In the genomic region with DNA sequence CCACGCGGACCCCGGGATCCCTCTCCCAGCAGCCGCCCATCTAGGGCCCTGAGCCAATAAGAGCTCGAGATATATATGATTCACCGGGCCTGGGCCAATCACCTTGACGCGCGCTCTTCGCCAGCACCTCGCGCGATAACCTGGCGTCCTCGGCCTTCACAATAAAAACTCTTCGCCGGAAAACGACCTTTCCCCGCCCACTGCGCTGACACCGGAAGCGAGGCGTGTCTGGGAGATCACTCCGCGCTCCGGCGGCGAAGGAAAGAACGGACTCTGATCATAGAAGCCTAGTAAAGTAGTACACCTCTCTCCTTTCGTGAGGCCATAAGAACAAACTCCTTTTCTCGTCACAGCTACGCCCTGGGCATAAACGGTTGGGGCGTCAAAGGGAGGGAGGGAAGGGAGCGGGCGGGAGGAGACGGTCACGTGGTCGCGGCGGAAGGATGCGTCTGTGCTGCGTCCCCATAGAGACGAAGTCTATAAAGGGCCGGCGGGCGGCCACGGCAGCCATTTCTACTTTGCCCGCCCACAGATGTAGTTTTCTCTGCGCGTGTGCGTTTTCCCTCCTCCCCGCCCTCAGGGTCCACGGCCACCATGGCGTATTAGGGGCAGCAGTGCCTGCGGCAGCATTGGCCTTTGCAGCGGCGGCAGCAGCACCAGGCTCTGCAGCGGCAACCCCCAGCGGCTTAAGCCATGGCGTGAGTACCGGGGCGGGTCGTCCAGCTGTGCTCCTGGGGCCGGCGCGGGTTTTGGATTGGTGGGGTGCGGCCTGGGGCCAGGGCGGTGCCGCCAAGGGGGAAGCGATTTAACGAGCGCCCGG, we compare ENCODE assay signal across 1 cellular context.
TF ChIP-seq lines count a peak whose summit lies in the region.

A gene with protein sequence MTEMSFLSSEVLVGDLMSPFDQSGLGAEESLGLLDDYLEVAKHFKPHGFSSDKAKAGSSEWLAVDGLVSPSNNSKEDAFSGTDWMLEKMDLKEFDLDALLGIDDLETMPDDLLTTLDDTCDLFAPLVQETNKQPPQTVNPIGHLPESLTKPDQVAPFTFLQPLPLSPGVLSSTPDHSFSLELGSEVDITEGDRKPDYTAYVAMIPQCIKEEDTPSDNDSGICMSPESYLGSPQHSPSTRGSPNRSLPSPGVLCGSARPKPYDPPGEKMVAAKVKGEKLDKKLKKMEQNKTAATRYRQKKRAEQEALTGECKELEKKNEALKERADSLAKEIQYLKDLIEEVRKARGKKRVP (plus strand): TSS at position 509 of the 820 bp plus-strand sequence. CDS start 884 bp downstream, outside the sequence.

TF ChIP-seq in GM23338, 12 proteins besides CTCF, POLR2A, EP300 and RAD21:
- TF ChIP-seq, protein P1, sequence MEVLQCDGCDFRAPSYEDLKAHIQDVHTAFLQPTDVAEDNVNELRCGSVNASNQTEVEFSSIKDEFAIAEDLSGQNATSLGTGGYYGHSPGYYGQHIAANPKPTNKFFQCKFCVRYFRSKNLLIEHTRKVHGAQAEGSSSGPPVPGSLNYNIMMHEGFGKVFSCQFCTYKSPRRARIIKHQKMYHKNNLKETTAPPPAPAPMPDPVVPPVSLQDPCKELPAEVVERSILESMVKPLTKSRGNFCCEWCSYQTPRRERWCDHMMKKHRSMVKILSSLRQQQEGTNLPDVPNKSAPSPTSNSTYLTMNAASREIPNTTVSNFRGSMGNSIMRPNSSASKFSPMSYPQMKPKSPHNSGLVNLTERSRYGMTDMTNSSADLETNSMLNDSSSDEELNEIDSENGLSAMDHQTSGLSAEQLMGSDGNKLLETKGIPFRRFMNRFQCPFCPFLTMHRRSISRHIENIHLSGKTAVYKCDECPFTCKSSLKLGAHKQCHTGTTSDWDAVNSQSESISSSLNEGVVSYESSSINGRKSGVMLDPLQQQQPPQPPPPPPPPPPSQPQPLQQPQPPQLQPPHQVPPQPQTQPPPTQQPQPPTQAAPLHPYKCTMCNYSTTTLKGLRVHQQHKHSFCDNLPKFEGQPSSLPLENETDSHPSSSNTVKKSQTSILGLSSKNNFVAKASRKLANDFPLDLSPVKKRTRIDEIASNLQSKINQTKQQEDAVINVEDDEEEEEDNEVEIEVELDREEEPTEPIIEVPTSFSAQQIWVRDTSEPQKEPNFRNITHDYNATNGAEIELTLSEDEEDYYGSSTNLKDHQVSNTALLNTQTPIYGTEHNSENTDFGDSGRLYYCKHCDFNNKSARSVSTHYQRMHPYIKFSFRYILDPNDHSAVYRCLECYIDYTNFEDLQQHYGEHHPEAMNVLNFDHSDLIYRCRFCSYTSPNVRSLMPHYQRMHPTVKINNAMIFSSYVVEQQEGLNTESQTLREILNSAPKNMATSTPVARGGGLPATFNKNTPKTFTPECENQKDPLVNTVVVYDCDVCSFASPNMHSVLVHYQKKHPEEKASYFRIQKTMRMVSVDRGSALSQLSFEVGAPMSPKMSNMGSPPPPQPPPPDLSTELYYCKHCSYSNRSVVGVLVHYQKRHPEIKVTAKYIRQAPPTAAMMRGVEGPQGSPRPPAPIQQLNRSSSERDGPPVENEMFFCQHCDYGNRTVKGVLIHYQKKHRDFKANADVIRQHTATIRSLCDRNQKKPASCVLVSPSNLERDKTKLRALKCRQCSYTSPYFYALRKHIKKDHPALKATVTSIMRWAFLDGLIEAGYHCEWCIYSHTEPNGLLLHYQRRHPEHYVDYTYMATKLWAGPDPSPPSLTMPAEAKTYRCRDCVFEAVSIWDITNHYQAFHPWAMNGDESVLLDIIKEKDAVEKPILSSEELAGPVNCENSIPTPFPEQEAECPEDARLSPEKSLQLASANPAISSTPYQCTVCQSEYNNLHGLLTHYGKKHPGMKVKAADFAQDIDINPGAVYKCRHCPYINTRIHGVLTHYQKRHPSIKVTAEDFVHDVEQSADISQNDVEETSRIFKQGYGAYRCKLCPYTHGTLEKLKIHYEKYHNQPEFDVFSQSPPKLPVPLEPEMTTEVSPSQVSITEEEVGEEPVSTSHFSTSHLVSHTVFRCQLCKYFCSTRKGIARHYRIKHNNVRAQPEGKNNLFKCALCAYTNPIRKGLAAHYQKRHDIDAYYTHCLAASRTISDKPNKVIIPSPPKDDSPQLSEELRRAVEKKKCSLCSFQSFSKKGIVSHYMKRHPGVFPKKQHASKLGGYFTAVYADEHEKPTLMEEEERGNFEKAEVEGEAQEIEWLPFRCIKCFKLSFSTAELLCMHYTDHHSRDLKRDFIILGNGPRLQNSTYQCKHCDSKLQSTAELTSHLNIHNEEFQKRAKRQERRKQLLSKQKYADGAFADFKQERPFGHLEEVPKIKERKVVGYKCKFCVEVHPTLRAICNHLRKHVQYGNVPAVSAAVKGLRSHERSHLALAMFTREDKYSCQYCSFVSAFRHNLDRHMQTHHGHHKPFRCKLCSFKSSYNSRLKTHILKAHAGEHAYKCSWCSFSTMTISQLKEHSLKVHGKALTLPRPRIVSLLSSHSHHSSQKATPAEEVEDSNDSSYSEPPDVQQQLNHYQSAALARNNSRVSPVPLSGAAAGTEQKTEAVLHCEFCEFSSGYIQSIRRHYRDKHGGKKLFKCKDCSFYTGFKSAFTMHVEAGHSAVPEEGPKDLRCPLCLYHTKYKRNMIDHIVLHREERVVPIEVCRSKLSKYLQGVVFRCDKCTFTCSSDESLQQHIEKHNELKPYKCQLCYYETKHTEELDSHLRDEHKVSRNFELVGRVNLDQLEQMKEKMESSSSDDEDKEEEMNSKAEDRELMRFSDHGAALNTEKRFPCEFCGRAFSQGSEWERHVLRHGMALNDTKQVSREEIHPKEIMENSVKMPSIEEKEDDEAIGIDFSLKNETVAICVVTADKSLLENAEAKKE (CRISPR knock-in tag; IDR thresholded peaks at IDR 0.05) = no peak
- TF ChIP-seq POLR2AphosphoS5 (IDR thresholded peaks at IDR 0.05; ENCODE audit: low read depth) (peak; percentile 98), JUNB (IDR thresholded peaks at IDR 0.05; ENCODE audit: unreplicated experiment) (no peak), EZH2phosphoT487 (IDR thresholded peaks at IDR 0.05; ENCODE audit: unreplicated experiment) (no peak), CREB1 (CRISPR knock-in tag; IDR thresholded peaks at IDR 0.05; ENCODE audit: low read depth) (peak; percentile 84), ZNF114 (CRISPR knock-in tag; IDR thresholded peaks at IDR 0.05) (peak; percentile 100), EZH2 (IDR thresholded peaks at IDR 0.05; ENCODE audit: low read depth, unreplicated experiment) (no peak), STAT1 (IDR thresholded peaks at IDR 0.05; ENCODE audit: unreplicated experiment) (no peak), ZNF331 (CRISPR knock-in tag; IDR thresholded peaks at IDR 0.05; ENCODE audit: low read depth) (no peak), NANOG (IDR thresholded peaks at IDR 0.05; ENCODE audit: borderline replicate concordance) (no peak)
- TF ChIP-seq, protein P2, sequence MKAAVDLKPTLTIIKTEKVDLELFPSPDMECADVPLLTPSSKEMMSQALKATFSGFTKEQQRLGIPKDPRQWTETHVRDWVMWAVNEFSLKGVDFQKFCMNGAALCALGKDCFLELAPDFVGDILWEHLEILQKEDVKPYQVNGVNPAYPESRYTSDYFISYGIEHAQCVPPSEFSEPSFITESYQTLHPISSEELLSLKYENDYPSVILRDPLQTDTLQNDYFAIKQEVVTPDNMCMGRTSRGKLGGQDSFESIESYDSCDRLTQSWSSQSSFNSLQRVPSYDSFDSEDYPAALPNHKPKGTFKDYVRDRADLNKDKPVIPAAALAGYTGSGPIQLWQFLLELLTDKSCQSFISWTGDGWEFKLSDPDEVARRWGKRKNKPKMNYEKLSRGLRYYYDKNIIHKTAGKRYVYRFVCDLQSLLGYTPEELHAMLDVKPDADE (IDR thresholded peaks at IDR 0.05) = peak; percentile 72
- TF ChIP-seq, protein P3, sequence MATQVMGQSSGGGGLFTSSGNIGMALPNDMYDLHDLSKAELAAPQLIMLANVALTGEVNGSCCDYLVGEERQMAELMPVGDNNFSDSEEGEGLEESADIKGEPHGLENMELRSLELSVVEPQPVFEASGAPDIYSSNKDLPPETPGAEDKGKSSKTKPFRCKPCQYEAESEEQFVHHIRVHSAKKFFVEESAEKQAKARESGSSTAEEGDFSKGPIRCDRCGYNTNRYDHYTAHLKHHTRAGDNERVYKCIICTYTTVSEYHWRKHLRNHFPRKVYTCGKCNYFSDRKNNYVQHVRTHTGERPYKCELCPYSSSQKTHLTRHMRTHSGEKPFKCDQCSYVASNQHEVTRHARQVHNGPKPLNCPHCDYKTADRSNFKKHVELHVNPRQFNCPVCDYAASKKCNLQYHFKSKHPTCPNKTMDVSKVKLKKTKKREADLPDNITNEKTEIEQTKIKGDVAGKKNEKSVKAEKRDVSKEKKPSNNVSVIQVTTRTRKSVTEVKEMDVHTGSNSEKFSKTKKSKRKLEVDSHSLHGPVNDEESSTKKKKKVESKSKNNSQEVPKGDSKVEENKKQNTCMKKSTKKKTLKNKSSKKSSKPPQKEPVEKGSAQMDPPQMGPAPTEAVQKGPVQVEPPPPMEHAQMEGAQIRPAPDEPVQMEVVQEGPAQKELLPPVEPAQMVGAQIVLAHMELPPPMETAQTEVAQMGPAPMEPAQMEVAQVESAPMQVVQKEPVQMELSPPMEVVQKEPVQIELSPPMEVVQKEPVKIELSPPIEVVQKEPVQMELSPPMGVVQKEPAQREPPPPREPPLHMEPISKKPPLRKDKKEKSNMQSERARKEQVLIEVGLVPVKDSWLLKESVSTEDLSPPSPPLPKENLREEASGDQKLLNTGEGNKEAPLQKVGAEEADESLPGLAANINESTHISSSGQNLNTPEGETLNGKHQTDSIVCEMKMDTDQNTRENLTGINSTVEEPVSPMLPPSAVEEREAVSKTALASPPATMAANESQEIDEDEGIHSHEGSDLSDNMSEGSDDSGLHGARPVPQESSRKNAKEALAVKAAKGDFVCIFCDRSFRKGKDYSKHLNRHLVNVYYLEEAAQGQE (IDR thresholded peaks at IDR 0.05; ENCODE audit: unreplicated experiment) = no peak
